In the genomic region with DNA sequence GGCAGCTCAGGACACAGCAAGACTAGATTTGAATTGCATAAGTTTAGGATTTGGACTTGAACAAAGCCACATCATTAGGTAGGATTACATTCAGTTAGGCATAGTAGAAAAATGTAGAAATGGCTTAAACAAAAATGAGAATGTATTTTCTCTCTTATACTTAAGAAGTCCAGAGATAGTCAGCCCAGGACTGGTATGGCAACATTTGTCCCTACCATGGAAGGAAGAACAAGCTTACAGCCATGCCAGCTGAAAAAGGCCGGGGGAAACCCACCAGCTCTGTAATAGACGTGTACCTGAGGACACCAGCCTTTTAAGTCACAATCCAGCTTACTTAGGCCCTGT, we compare ENCODE assay signal across 1 cellular context.
TF ChIP-seq lines count a peak whose summit lies in the region.

No MANE protein-coding gene starts in this region.

TF ChIP-seq in IMR-90, 13 proteins besides CTCF, POLR2A, EP300 and RAD21:
- no peak for TF ChIP-seq RCOR1 (IDR thresholded peaks at IDR 0.05; ENCODE audit: insufficient replicate concordance, low read length)
- no peak for TF ChIP-seq RFX5 (IDR thresholded peaks at IDR 0.05; ENCODE audit: low read depth, low read length)
- TF ChIP-seq MAZ (IDR thresholded peaks at IDR 0.05; ENCODE audit: borderline replicate concordance, low read depth, low read length), result no peak
- no peak for TF ChIP-seq FOS (IDR thresholded peaks at IDR 0.05; ENCODE audit: low read depth, low read length)
- TF ChIP-seq CHD1 (IDR thresholded peaks at IDR 0.05; ENCODE audit: low read depth, low read length), result no peak
- TF ChIP-seq, protein P1, sequence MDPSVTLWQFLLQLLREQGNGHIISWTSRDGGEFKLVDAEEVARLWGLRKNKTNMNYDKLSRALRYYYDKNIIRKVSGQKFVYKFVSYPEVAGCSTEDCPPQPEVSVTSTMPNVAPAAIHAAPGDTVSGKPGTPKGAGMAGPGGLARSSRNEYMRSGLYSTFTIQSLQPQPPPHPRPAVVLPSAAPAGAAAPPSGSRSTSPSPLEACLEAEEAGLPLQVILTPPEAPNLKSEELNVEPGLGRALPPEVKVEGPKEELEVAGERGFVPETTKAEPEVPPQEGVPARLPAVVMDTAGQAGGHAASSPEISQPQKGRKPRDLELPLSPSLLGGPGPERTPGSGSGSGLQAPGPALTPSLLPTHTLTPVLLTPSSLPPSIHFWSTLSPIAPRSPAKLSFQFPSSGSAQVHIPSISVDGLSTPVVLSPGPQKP (IDR thresholded peaks at IDR 0.05; ENCODE audit: borderline replicate concordance, low read depth, low read length), result no peak
- TF ChIP-seq MXI1 (IDR thresholded peaks at IDR 0.05; ENCODE audit: borderline replicate concordance, low read depth, low read length), result no peak
- TF ChIP-seq, protein P2, sequence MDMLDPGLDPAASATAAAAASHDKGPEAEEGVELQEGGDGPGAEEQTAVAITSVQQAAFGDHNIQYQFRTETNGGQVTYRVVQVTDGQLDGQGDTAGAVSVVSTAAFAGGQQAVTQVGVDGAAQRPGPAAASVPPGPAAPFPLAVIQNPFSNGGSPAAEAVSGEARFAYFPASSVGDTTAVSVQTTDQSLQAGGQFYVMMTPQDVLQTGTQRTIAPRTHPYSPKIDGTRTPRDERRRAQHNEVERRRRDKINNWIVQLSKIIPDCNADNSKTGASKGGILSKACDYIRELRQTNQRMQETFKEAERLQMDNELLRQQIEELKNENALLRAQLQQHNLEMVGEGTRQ (IDR thresholded peaks at IDR 0.05; ENCODE audit: low read depth, low read length), result no peak
- TF ChIP-seq CEBPB (IDR thresholded peaks at IDR 0.05; ENCODE audit: low read depth, low read length), result no peak
- no peak for TF ChIP-seq NFE2L2 (IDR thresholded peaks at IDR 0.05; ENCODE audit: low read depth, low read length)
- no peak for TF ChIP-seq SMC3 (IDR thresholded peaks at IDR 0.05; ENCODE audit: low read depth, low read length)
- TF ChIP-seq MAFK (IDR thresholded peaks at IDR 0.05; ENCODE audit: low read depth, low read length), result no peak
- TF ChIP-seq BHLHE40 (IDR thresholded peaks at IDR 0.05; ENCODE audit: low read depth, low read length), result no peak
